8 cellular contexts compared by ENCODE assay signal in genomic region chr3:12484198-12484982, GRCh38.
A peak's percentile ranks its signal among the peaks of the same experiment; 100 is the strongest.
DNase-seq lines count a peak whose midpoint lies in the region; ATAC-seq and TF ChIP-seq lines count a peak whose summit lies in the region.

TSS of gene TSEN2 (plus strand) at chr3:12484480. CDS start at chr3:12489801, 5,321 bp downstream.

- no peaks in the 10 kb centered on the region for H3K9me3 ChIP-seq in iPS-20b (ENCODE audit: insufficient read depth, low read depth, low read length)

- H3K4me1 ChIP-seq in iPS-20b (ENCODE audit: insufficient read depth, low read length): peaks cover 3% of the 10 kb centered on the region

- peak; percentile 44 for TF ChIP-seq CTCF in VCaP (conservative IDR thresholded peaks at IDR 0.05)

- ATAC-seq in GM18907 (IDR thresholded peaks at IDR 0.05; ENCODE audit: unreplicated experiment): peak; percentile 91
- peak; percentile 91 for ATAC-seq in HG03139 (IDR thresholded peaks at IDR 0.05; ENCODE audit: unreplicated experiment)

- H3K36me3 ChIP-seq in iPS-20b (ENCODE audit: insufficient read depth, low read depth, low read length): peaks cover 13% of the 10 kb centered on the region; the same call in 1 of the 2 replicates

- peak within 1 kb of the TSS; percentile 75 for H3K4me3 ChIP-seq in iPS-20b (ENCODE audit: low read length)
- peak within 1 kb of the TSS; percentile 54 to 81 (median 75) for H3K4me3 ChIP-seq in skin epidermis

- in situ Hi-C loops in T47D (cut with HindIII; ENCODE audit: low pct_unique_long_range_greater_than_20kb, low sequenced_read_pairs): no loop called here

- H3K9ac ChIP-seq in iPS-20b (ENCODE audit: low read depth, low read length): peak within 1 kb of the TSS; percentile 91

- H3K27ac ChIP-seq in VCaP (peak within 1 kb of the TSS; percentile 91), iPS-20b (ENCODE audit: low read length) (peak within 1 kb of the TSS; percentile 62), skin epidermis (peak within 1 kb of the TSS; percentile 27 to 90 (median 84))

- DNase-seq in AG08396 (ENCODE audit: low spot score): peak; percentile 100
- peak; percentile 72 for DNase-seq in NCI-H2196 treated with DMSO at 0.1 percent for 48 hours (lab: John Stamatoyannopoulos, UW; ENCODE audit: unreplicated experiment)
- peak; percentile 97 to 98 for DNase-seq in T47D (ENCODE audit: low read depth in 1 of 2, low spot score in 1 of 2)

- no peaks in the 10 kb centered on the region for H3K27me3 ChIP-seq in iPS-20b (ENCODE audit: insufficient read depth, low read length)

Comparison
In these comparisons a context has a peak if more than half of its experiments do, and no peak if none do; other contexts are left out.
1. Peak in every context shown above with its lines: DNase-seq, ATAC-seq, H3K4me3 ChIP-seq and H3K27ac ChIP-seq.